Comparison of ENCODE assay signal across 11 cellular contexts in the genomic region with DNA sequence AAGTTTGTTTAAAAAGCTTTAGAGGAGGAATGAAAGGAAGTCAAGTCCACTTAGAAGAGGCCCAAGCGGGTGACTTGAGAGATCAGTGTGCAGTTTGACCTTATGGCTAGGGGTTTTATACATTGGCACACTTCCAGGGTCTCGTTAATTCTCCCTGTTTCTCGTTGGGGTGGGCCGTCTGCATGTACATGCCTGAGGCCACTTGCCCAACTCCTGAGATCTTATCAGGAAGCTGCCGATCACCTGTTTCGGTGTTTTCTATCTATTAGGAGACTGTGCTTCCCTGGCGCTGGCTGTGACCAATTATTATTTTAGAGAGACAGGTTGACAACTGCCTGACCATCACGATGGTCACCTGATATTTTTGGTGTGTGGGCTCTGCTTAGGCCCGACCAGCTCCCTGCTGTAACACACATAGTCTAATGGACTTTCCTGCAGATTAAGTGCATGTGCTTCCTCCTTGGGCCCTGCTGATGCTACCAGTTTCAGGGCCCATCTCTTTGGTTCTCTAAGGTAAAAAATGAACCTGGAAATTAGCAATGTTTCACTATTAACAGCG. TPM values are rescaled to one million over a fixed set of nuclear protein-coding genes. Genes with fewer than 3 reads are reported as not detected.
DNase-seq lines count a peak whose midpoint lies in the region; ATAC-seq, FAIRE-seq and TF ChIP-seq lines count a peak whose summit lies in the region.
"Had no signal": no experiment of that assay in that cellular context is flagged by ENCODE, and none has a peak within 500 bp of the region (broad histone marks: within the 10 kb centered on the region; RNA-seq: fewer than 3 reads in every experiment).

No MANE protein-coding gene starts in this region.

- H3K27me3 ChIP-seq in naive thymus-derived CD4-positive, alpha-beta T cell (ENCODE audit: control insufficient read depth in 2 of 2, insufficient read depth in 2 of 2, low read length in 2 of 2): no peaks in the 10 kb centered on the region
- H3K27me3 ChIP-seq in sigmoid colon: no peaks in the 10 kb centered on the region
- H3K27me3 ChIP-seq: neural progenitor cell had no signal

- ATAC-seq in HG02970 (IDR thresholded peaks at IDR 0.05; ENCODE audit: low FRiP score, unreplicated experiment): peak; percentile 26
- ATAC-seq in naive thymus-derived CD4-positive, alpha-beta T cell: peak; percentile 29

- TF ChIP-seq EP300 in sigmoid colon (IDR thresholded peaks at IDR 0.05): no peak

- no peak for TF ChIP-seq CTCF in sigmoid colon (IDR thresholded peaks at IDR 0.05)
- no peak for TF ChIP-seq CTCF in GM20000 (IDR thresholded peaks at IDR 0.05; ENCODE audit: extremely low read depth, missing control alignments)

- POLR2A ChIA-PET in naive thymus-derived CD4-positive, alpha-beta T cell (lab: Charles Lee): no interaction called here

- no peaks in the 10 kb centered on the region for H3K27me3 Mint-ChIP-seq in naive thymus-derived CD4-positive, alpha-beta T cell

- no peaks in the 10 kb centered on the region for H3K9me3 ChIP-seq in naive thymus-derived CD4-positive, alpha-beta T cell (ENCODE audit: control insufficient read depth in 2 of 3, low read length in 3 of 3)
- H3K9me3 ChIP-seq in sigmoid colon: peaks cover 0 to 7% (median 5%) of the 10 kb centered on the region in 4 donors

- no peaks in the 10 kb centered on the region for H3K36me3 ChIP-seq in naive thymus-derived CD4-positive, alpha-beta T cell (ENCODE audit: control insufficient read depth in 2 of 3, insufficient read depth in 3 of 3, low read length in 3 of 3)
- H3K36me3 ChIP-seq in sigmoid colon: no peaks in the 10 kb centered on the region
- H3K36me3 ChIP-seq: neural progenitor cell had no signal

- H3K4me3 ChIP-seq in naive thymus-derived CD4-positive, alpha-beta T cell (ENCODE audit: low read length): no peak overlapping the region
- H3K4me3 ChIP-seq in sigmoid colon: no peak overlapping the region
- H3K4me3 ChIP-seq: neural progenitor cell had no signal

- CTCF ChIA-PET in naive thymus-derived CD4-positive, alpha-beta T cell (lab: Charles Lee): no interaction called here

- no peak overlapping the region for H3K27ac ChIP-seq in naive thymus-derived CD4-positive, alpha-beta T cell (ENCODE audit: low read depth, low read length)
- H3K27ac ChIP-seq in sigmoid colon: peak overlapping the region in 1 of 4 donors; percentile 28
- H3K27ac ChIP-seq: 22Rv1, neural progenitor cell, RWPE1 had no signal

- DNase-seq in DMS 273 (lab: John Stamatoyannopoulos, UW; ENCODE audit: unreplicated experiment) (peak; percentile 29), DMS 273 treated with DMSO at 0.1 percent for 48 hours (lab: John Stamatoyannopoulos, UW) (no peak), SK-MEL-5 (ENCODE audit: low read depth, low spot score) (peak; percentile 33), sigmoid colon (no peak), GM12891 (ENCODE audit: insufficient read length, low spot score) (no peak), GM20000 (ENCODE audit: low spot score) (no peak)
- DNase-seq in naive thymus-derived CD4-positive, alpha-beta T cell: no peak

- no peaks in the 10 kb centered on the region for H3K36me3 Mint-ChIP-seq in naive thymus-derived CD4-positive, alpha-beta T cell
- H3K36me3 Mint-ChIP-seq: neural progenitor cell had no signal

- FAIRE-seq in GM12891 (lab: Jason Lieb, UNC): no peak

- TF ChIP-seq POLR2A in sigmoid colon (IDR thresholded peaks at IDR 0.05) (no peak), GM12891 (IDR thresholded peaks at IDR 0.05; ENCODE audit: low read depth, low read length) (no peak)

- WGBS in sigmoid colon, 2 donors: 71 to 72% methylated on average over 10 of the region's 10 CpGs

- no peak overlapping the region for H3K4me3 Mint-ChIP-seq in naive thymus-derived CD4-positive, alpha-beta T cell
- H3K4me3 Mint-ChIP-seq: neural progenitor cell had no signal

- H3K4me1 ChIP-seq in naive thymus-derived CD4-positive, alpha-beta T cell (ENCODE audit: control insufficient read depth in 2 of 2, insufficient read depth in 2 of 2, low read length in 2 of 2): no peaks in the 10 kb centered on the region
- no peaks in the 10 kb centered on the region for H3K4me1 ChIP-seq in sigmoid colon

- peaks cover 0 to 17% (median 6%) of the 10 kb centered on the region in 11 donors for H3K9me3 Mint-ChIP-seq in naive thymus-derived CD4-positive, alpha-beta T cell

- H3K4me1 Mint-ChIP-seq in naive thymus-derived CD4-positive, alpha-beta T cell: no peaks in the 10 kb centered on the region

- intact Hi-C loops in naive thymus-derived CD4-positive, alpha-beta T cell (cut with micrococcal nuclease): no loop called here
- intact Hi-C loops in sigmoid colon (cut with DNase I): no loop called here

- in situ Hi-C loops in SK-MEL-5 (cut with HindIII; ENCODE audit: low pct_unique_long_range_greater_than_20kb, low sequenced_read_pairs): no loop called here

- H3K27ac Mint-ChIP-seq in naive thymus-derived CD4-positive, alpha-beta T cell: no peak overlapping the region
- H3K27ac Mint-ChIP-seq: neural progenitor cell had no signal

TF ChIP-seq in GM12891, 5 proteins besides CTCF, POLR2A, EP300 and RAD21:
- TF ChIP-seq POU2F2 (IDR thresholded peaks at IDR 0.05; ENCODE audit: low read depth, low read length) (no peak), PAX5 (IDR thresholded peaks at IDR 0.05; ENCODE audit: insufficient read depth, low read length, severe bottlenecking) (no peak), TAF1 (IDR thresholded peaks at IDR 0.05; ENCODE audit: low read depth, low read length) (no peak), POLR2AphosphoS5 (IDR thresholded peaks at IDR 0.05; ENCODE audit: low read depth, low read length) (no peak), SPI1 (IDR thresholded peaks at IDR 0.05; ENCODE audit: low read depth, low read length) (no peak)
TF ChIP-seq in GM12891: peak in this region for 0.

RNA-seq across cellular contexts. Expression of gene MSH6, which starts 31.0 kb away (rescaled TPM):
- total RNA-seq in SK-MEL-5 (2014; rRNA removed; shearing (Covaris generic)): 66.1 and 71.1 TPM in 2 replicates
- polyA plus RNA-seq in SK-MEL-5 (2015; cell fraction: cytosol; rRNA removed): 39.5 and 49.7 TPM in 2 replicates
- 19.7 and 25.4 TPM in 2 replicates for polyA plus RNA-seq in SK-MEL-5 (2015; cell fraction: nucleus; rRNA removed)
- 10 to 100 TPM; 20.5 to 82.3 (median 41.8) TPM for total RNA-seq in naive thymus-derived CD4-positive, alpha-beta T cell
- 10 to 100 TPM; 25.6 to 29.9 TPM for polyA plus RNA-seq in naive thymus-derived CD4-positive, alpha-beta T cell
- total RNA-seq in sigmoid colon: 10 to 100 TPM; 29.5 to 48.2 (median 37.9) TPM
- 10 to 100 TPM in 1 of 3 donors, 1 to 10 TPM in 2; 2.3 to 18.3 (median 3.0) TPM for polyA plus RNA-seq in sigmoid colon
- 25.5 TPM for polyA plus RNA-seq in GM12891 (2012; ENCODE audit: low read depth, missing spikeins)

Comparison
In these comparisons a context has a peak if more than half of its experiments do, and no peak if none do; other contexts are left out.
1. DNase-seq: peak in DMS 273 (single experiment) and SK-MEL-5 (single experiment); none in DMS 273 treated with DMSO at 0.1 percent for 48 hours (single experiment), naive thymus-derived CD4-positive, alpha-beta T cell (0 of 9), sigmoid colon (single experiment), GM12891 (single experiment) and GM20000 (single experiment).